In genomic region chr22:27730649-27731433, GRCh38 we compare ENCODE assay signal across 22 cellular contexts.
DNase-seq lines count a peak whose midpoint lies in the region; FAIRE-seq and TF ChIP-seq lines count a peak whose summit lies in the region.
"Had no signal": no experiment of that assay in that cellular context is flagged by ENCODE, and none has a peak within 500 bp of the region (broad histone marks: within the 10 kb centered on the region; RNA-seq: fewer than 3 reads in every experiment).

No MANE protein-coding gene starts in this region.

- no peak for TF ChIP-seq POLR2A in esophagus muscularis mucosa (IDR thresholded peaks at IDR 0.05; ENCODE audit: low read depth)

- intact Hi-C loops in esophagus muscularis mucosa (cut with DNase I): no loop called here

- H3K4me1 ChIP-seq in esophagus muscularis mucosa: peaks cover 11 to 23% (median 14%) of the 10 kb centered on the region in 4 donors
- H3K4me1 ChIP-seq: BE2C had no signal

- POLR2A ChIA-PET in RWPE1 (lab: Yijun Ruan, JAX; ENCODE audit: low non-redundant PET): no interaction called here

- no peaks in the 10 kb centered on the region for H3K36me3 ChIP-seq in esophagus muscularis mucosa
- H3K36me3 ChIP-seq: BE2C had no signal

- CTCF ChIA-PET in RWPE1 (lab: Yijun Ruan, JAX): no interaction called here

- no peaks in the 10 kb centered on the region for H3K27me3 ChIP-seq in esophagus muscularis mucosa
- H3K27me3 ChIP-seq: BE2C had no signal

- no peaks in the 10 kb centered on the region for H3K9me3 ChIP-seq in esophagus muscularis mucosa
- H3K9me3 ChIP-seq: BE2C had no signal

- peak; percentile 45 for DNase-seq in activated effector memory CD4-positive, alpha-beta T cell treated with anti-CD3 and anti-CD28 coated beads, Interleukin-2, amount 50 U/mL, for 16 hours
- DNase-seq in activated effector memory CD4-positive, alpha-beta T cell treated with Interleukin-2 at 50 U/mL for 16 hours: no peak
- DNase-seq in RWPE1 (ENCODE audit: low spot score): no peak
- peak; percentile 58 for DNase-seq in left kidney (ENCODE audit: low read depth, low spot score)
- no peak for DNase-seq in urothelium cell line (ENCODE audit: low spot score)
- no peak for DNase-seq in AG20443 (ENCODE audit: low spot score)
- DNase-seq in NCI-H187 (lab: John Stamatoyannopoulos, UW): no peak
- no peak for DNase-seq in esophagus muscularis mucosa (ENCODE audit: extremely low spot score)
- DNase-seq: BE2C; CD4-positive, alpha-beta memory T cell; DND-41; GDM1; GM23248; HFFc6; MM.1S; NCI-H1092 treated with DMSO at 0.1 percent for 48 hours; NCI-H2107; NCI-H2227 treated with DMSO at 0.1 percent for 48 hours; NCI-H524; SHP77 treated with DMSO at 0.1 percent for 48 hours had no signal

- no peak for TF ChIP-seq EP300 in esophagus muscularis mucosa (IDR thresholded peaks at IDR 0.05)

- H3K27ac ChIP-seq in RWPE1 (0 out of 2 replicates have a peak overlapping the region, but pooled peaks have one; percentile 1), esophagus muscularis mucosa (replicated peaks in 1 of 4) (no peak overlapping the region)
- H3K27ac ChIP-seq: 22Rv1, GM23248 had no signal

- peak; percentile 80 for FAIRE-seq in urothelium cell line (lab: Jason Lieb, UNC)
- FAIRE-seq: GM12878 had no signal

- 85% methylated on average over 9 of the region's 9 CpGs for WGBS in esophagus muscularis mucosa

- TF ChIP-seq CTCF in RWPE1 (conservative IDR thresholded peaks at IDR 0.05; ENCODE audit: low read depth) (no peak), esophagus muscularis mucosa (IDR thresholded peaks at IDR 0.05) (no peak)

- H3K4me3 ChIP-seq in esophagus muscularis mucosa: no peak overlapping the region
- H3K4me3 ChIP-seq: GM12878, GM23248 had no signal

Comparison
In these comparisons a context has a peak if more than half of its experiments do, and no peak if none do; other contexts are left out.
1. DNase-seq: peak in activated effector memory CD4-positive, alpha-beta T cell treated with anti-CD3 and anti-CD28 coated beads, Interleukin-2, amount 50 U/mL, for 16 hours (single experiment) and left kidney (single experiment); none in activated effector memory CD4-positive, alpha-beta T cell treated with Interleukin-2 at 50 U/mL for 16 hours (single experiment), RWPE1 (single experiment), urothelium cell line (single experiment), AG20443 (single experiment), NCI-H187 (0 of 2) and esophagus muscularis mucosa (single experiment).